In genomic region chr7:138004936-138005335, GRCh38 we compare ENCODE assay signal across 15 cellular contexts. TPM values are rescaled to one million over a fixed set of nuclear protein-coding genes. Genes with fewer than 3 reads are reported as not detected.
DNase-seq lines count a peak whose midpoint lies in the region; ATAC-seq, FAIRE-seq and TF ChIP-seq lines count a peak whose summit lies in the region.
"Had no signal": no experiment of that assay in that cellular context is flagged by ENCODE, and none has a peak within 500 bp of the region (broad histone marks: within the 10 kb centered on the region; RNA-seq: fewer than 3 reads in every experiment).

No MANE protein-coding gene starts in this region.

- peaks cover 0 to 5% (median 0%) of the 10 kb centered on the region in 5 donors for H3K27me3 Mint-ChIP-seq in naive thymus-derived CD4-positive, alpha-beta T cell
- peaks cover 3% of the 10 kb centered on the region for H3K27me3 Mint-ChIP-seq in CD8-positive, alpha-beta T cell (ENCODE audit: low read depth)
- peaks cover 7% of the 10 kb centered on the region for H3K27me3 Mint-ChIP-seq in stimulated activated naive CD8-positive, alpha-beta T cell treated with anti-CD3 and anti-CD28 coated beads, Interleukin-15, amount 100 ng/mL, for 72 hours
- H3K27me3 Mint-ChIP-seq: IgD-negative memory B cell had no signal

- H3K9me1 ChIP-seq in K562 (ENCODE audit: control insufficient read depth, insufficient read depth, low read length), result peaks cover 5% of the 10 kb centered on the region

- no peaks in the 10 kb centered on the region for H3K27me3 ChIP-seq in OCI-LY3 (ENCODE audit: low read depth, low read length)
- H3K27me3 ChIP-seq in K562 (ENCODE audit: control insufficient read depth in 2 of 2, insufficient read depth in 2 of 2, low read length in 2 of 2), result no peaks in the 10 kb centered on the region
- no peaks in the 10 kb centered on the region for H3K27me3 ChIP-seq in naive thymus-derived CD4-positive, alpha-beta T cell (ENCODE audit: control insufficient read depth in 2 of 2, insufficient read depth in 2 of 2, low read length in 2 of 2)
- H3K27me3 ChIP-seq in CD8-positive, alpha-beta T cell (ENCODE audit: insufficient read depth, low read length), result no peaks in the 10 kb centered on the region

- H3K36me3 Mint-ChIP-seq in naive thymus-derived CD4-positive, alpha-beta T cell, result no peaks in the 10 kb centered on the region
- peaks cover 9% of the 10 kb centered on the region for H3K36me3 Mint-ChIP-seq in CD8-positive, alpha-beta T cell
- H3K36me3 Mint-ChIP-seq: CD14-positive monocyte, IgD-negative memory B cell had no signal

- POLR2A ChIA-PET in K562 (lab: Yijun Ruan, JAX), result no interaction called here
- POLR2A ChIA-PET in naive thymus-derived CD4-positive, alpha-beta T cell (lab: Charles Lee), result interaction anchor here (0.8 kb wide), 1 partner anchor 80 kb away, joined by 3 read pairs; no protein-coding TSS in a partner anchor
- POLR2A ChIA-PET in CD8-positive, alpha-beta T cell (lab: Charles Lee), result interaction anchor here (0.6 kb wide), 1 partner anchor 21 kb away, joined by 3 read pairs; no protein-coding TSS in a partner anchor

- no peak overlapping the region for H3K4me3 Mint-ChIP-seq in naive thymus-derived CD4-positive, alpha-beta T cell
- H3K4me3 Mint-ChIP-seq in CD8-positive, alpha-beta T cell, result no peak overlapping the region
- no peak overlapping the region for H3K4me3 Mint-ChIP-seq in stimulated activated naive CD8-positive, alpha-beta T cell treated with anti-CD3 and anti-CD28 coated beads, Interleukin-15, amount 100 ng/mL, for 72 hours
- H3K4me3 Mint-ChIP-seq: CD14-positive monocyte, GM23338, H9 had no signal

- no peak for FAIRE-seq in K562 (lab: Jason Lieb, UNC)
- FAIRE-seq: GM18507 had no signal

- H3K4me1 ChIP-seq in OCI-LY3 (ENCODE audit: low read length) (peaks cover 26% of the 10 kb centered on the region), K562 (replicated peaks in 1 of 2; ENCODE audit: control insufficient read depth in 2 of 2, insufficient read depth in 2 of 2, low read length in 2 of 2) (peaks cover 9 to 10% of the 10 kb centered on the region in 2 experiments; a peak in 4 of 5 replicates)
- peaks cover 9 to 12% of the 10 kb centered on the region in 2 donors for H3K4me1 ChIP-seq in naive thymus-derived CD4-positive, alpha-beta T cell (ENCODE audit: control insufficient read depth in 2 of 2, insufficient read depth in 2 of 2, low read length in 2 of 2)
- H3K4me1 ChIP-seq in CD8-positive, alpha-beta T cell (ENCODE audit: insufficient read depth, low read length), result peaks cover 9% of the 10 kb centered on the region

- H3K79me2 ChIP-seq in OCI-LY3 (ENCODE audit: low read length) (peaks cover 20% of the 10 kb centered on the region), K562 (ENCODE audit: control insufficient read depth, insufficient read depth, low read length) (peaks cover 20% of the 10 kb centered on the region)

- no peak for TF ChIP-seq RAD21 in K562 (CRISPR knock-in tag; conservative IDR thresholded peaks at IDR 0.05 in 1 of 2, IDR thresholded peaks at IDR 0.05 in 1 of 2)

- H3K36me3 ChIP-seq in OCI-LY3 (replicated peaks; ENCODE audit: low read depth, low read length), result peaks cover 5% of the 10 kb centered on the region
- H3K36me3 ChIP-seq in K562 (ENCODE audit: control insufficient read depth, insufficient read depth, low read length), result no peaks in the 10 kb centered on the region
- H3K36me3 ChIP-seq in naive thymus-derived CD4-positive, alpha-beta T cell (ENCODE audit: control insufficient read depth in 2 of 3, insufficient read depth in 3 of 3, low read length in 3 of 3), result peaks cover 0 to 5% (median 0%) of the 10 kb centered on the region in 3 experiments
- H3K36me3 ChIP-seq in CD8-positive, alpha-beta T cell (ENCODE audit: insufficient read depth, low read length), result no peaks in the 10 kb centered on the region

- in situ Hi-C loops in K562 (cut with MboI), result loop anchor here (5.0 kb wide), 2 partner anchors 98 to 348 kb away; no protein-coding TSS in a partner anchor

- intact Hi-C loops in K562 (cut with micrococcal nuclease), result loop anchor here (5.0 to 10.0 kb wide), 2 partner anchors 250 to 732 kb away; no protein-coding TSS in a partner anchor
- intact Hi-C loops in naive thymus-derived CD4-positive, alpha-beta T cell (cut with micrococcal nuclease), result loop anchor here (5.0 to 10.0 kb wide), 3 partner anchors 83 to 1090 kb away; no protein-coding TSS in a partner anchor
- intact Hi-C loops in CD8-positive, alpha-beta T cell (cut with DNase I, micrococcal nuclease), result loop anchor here (2.0 to 10.0 kb wide), 8 partner anchors 68 to 1350 kb away; partner anchors contain the start of genes LUC7L2 (in 1 of the 2) and UBN2 (in 1 of the 2)

- no peak overlapping the region for H3K27ac ChIP-seq in OCI-LY3 (ENCODE audit: low read length)
- no peak overlapping the region for H3K27ac ChIP-seq in K562 (ENCODE audit: extremely low read depth, low read depth, low read length)
- H3K27ac ChIP-seq in naive thymus-derived CD4-positive, alpha-beta T cell (ENCODE audit: low read depth, low read length), result no peak overlapping the region
- no peak overlapping the region for H3K27ac ChIP-seq in CD8-positive, alpha-beta T cell (ENCODE audit: low read depth, low read length)
- H3K27ac ChIP-seq: 22Rv1 had no signal

- no peak overlapping the region for H3K4me2 ChIP-seq in OCI-LY3 (ENCODE audit: low read length)
- H3K4me2 ChIP-seq in K562 (ENCODE audit: insufficient read depth, low read length), result no peak overlapping the region
- H3K4me2 ChIP-seq: GM23338 had no signal

- 42% methylated on average over 4 of the region's 4 CpGs for WGBS in K562 (ENCODE audit: insufficient coverage, low coverage, missing lambda C conversion rate)

- H3K4me3 ChIP-seq in AG10803 (ENCODE audit: low read length) (no peak overlapping the region), OCI-LY3 (ENCODE audit: low read length) (no peak overlapping the region), K562 (no peak overlapping the region)
- H3K4me3 ChIP-seq in naive thymus-derived CD4-positive, alpha-beta T cell (ENCODE audit: low read length), result no peak overlapping the region
- H3K4me3 ChIP-seq in CD8-positive, alpha-beta T cell (ENCODE audit: low read depth, low read length), result no peak overlapping the region
- H3K4me3 ChIP-seq: GM23338 had no signal

- no peak for TF ChIP-seq POLR2A in K562 (conservative IDR thresholded peaks at IDR 0.05)

- TF ChIP-seq CTCF in AG10803 (conservative IDR thresholded peaks at IDR 0.05; ENCODE audit: low read length) (no peak), OCI-LY3 (IDR thresholded peaks at IDR 0.05; ENCODE audit: low read depth, low read length) (no peak), K562 (IDR thresholded peaks at IDR 0.05 in 2 of 3, conservative IDR thresholded peaks at IDR 0.05 in 1 of 3; ENCODE audit: insufficient read depth in 2 of 3, low read depth in 1 of 3, low read length in 3 of 3) (no peak)
- TF ChIP-seq CTCF in CD8-positive, alpha-beta T cell (IDR thresholded peaks at IDR 0.05), result no peak

- peaks cover 9 to 42% (median 33%) of the 10 kb centered on the region in 7 donors for H3K4me1 Mint-ChIP-seq in naive thymus-derived CD4-positive, alpha-beta T cell
- H3K4me1 Mint-ChIP-seq in CD8-positive, alpha-beta T cell (ENCODE audit: low read depth), result peaks cover 20% of the 10 kb centered on the region
- peaks cover 30% of the 10 kb centered on the region for H3K4me1 Mint-ChIP-seq in stimulated activated naive CD8-positive, alpha-beta T cell treated with anti-CD3 and anti-CD28 coated beads, Interleukin-15, amount 100 ng/mL, for 72 hours

- H3K9me3 ChIP-seq in OCI-LY3 (ENCODE audit: insufficient read depth, low read length), result no peaks in the 10 kb centered on the region
- H3K9me3 ChIP-seq in K562 (replicated peaks; ENCODE audit: control insufficient read depth, insufficient read depth, low read depth, low read length), result no peaks in the 10 kb centered on the region
- no peaks in the 10 kb centered on the region for H3K9me3 ChIP-seq in naive thymus-derived CD4-positive, alpha-beta T cell (ENCODE audit: control insufficient read depth in 2 of 3, low read length in 3 of 3)
- H3K9me3 ChIP-seq in CD8-positive, alpha-beta T cell (ENCODE audit: low read length), result no peaks in the 10 kb centered on the region

- TF ChIP-seq EP300 in K562 (IDR thresholded peaks at IDR 0.05; ENCODE audit: low read length), result no peak

- H3K9ac ChIP-seq in OCI-LY3 (ENCODE audit: low read length), result no peak overlapping the region
- no peak overlapping the region for H3K9ac ChIP-seq in K562 (ENCODE audit: insufficient read depth in 1 of 2, low read depth in 2 of 2, low read length in 2 of 2)

- H2AFZ ChIP-seq in OCI-LY3 (ENCODE audit: low read depth, low read length) (peak overlapping the region; percentile 29; the same call in 1 of the 2 replicates), K562 (ENCODE audit: low read depth, low read length) (peak overlapping the region; percentile 47)
- H2AFZ ChIP-seq: GM23338 had no signal

- H3K9me3 Mint-ChIP-seq in naive thymus-derived CD4-positive, alpha-beta T cell, result peaks cover 0 to 3% (median 0%) of the 10 kb centered on the region in 11 donors
- no peaks in the 10 kb centered on the region for H3K9me3 Mint-ChIP-seq in CD8-positive, alpha-beta T cell
- H3K9me3 Mint-ChIP-seq in stimulated activated naive CD8-positive, alpha-beta T cell treated with anti-CD3 and anti-CD28 coated beads, Interleukin-15, amount 100 ng/mL, for 72 hours, result no peaks in the 10 kb centered on the region
- H3K9me3 Mint-ChIP-seq: CD14-positive monocyte, GM23338, H9, IgD-negative memory B cell had no signal

- H4K20me1 ChIP-seq in OCI-LY3 (ENCODE audit: insufficient read depth, low read length), result peaks cover 4% of the 10 kb centered on the region; the same call in 1 of the 2 replicates
- no peaks in the 10 kb centered on the region for H4K20me1 ChIP-seq in K562 (replicated peaks; ENCODE audit: control insufficient read depth, insufficient read depth, low read length)

- CTCF ChIA-PET in K562 (lab: Yijun Ruan, JAX; ENCODE audit: low intra/inter-chr PET ratio), result no interaction called here
- CTCF ChIA-PET in naive thymus-derived CD4-positive, alpha-beta T cell (lab: Charles Lee), result interaction anchor here (1.9 to 7.1 kb wide), 3 partner anchors 10 to 102 kb away, joined by 8 to 198 read pairs (median 33); no protein-coding TSS in a partner anchor
- CTCF ChIA-PET in CD8-positive, alpha-beta T cell (lab: Charles Lee), result interaction anchor here (10.7 kb wide), 1 partner anchor 101 kb away, joined by 342 read pairs; no protein-coding TSS in a partner anchor

- ATAC-seq in K562 (no peak), HG03175 (IDR thresholded peaks at IDR 0.05; ENCODE audit: unreplicated experiment) (no peak)
- no peak for ATAC-seq in naive thymus-derived CD4-positive, alpha-beta T cell
- no peak for ATAC-seq in CD8-positive, alpha-beta T cell
- no peak for ATAC-seq in stimulated activated naive CD8-positive, alpha-beta T cell treated with anti-CD3 and anti-CD28 coated beads, Interleukin-15, amount 100 ng/mL, for 72 hours
- ATAC-seq: GM23338 had no signal

- DNase-seq in AG10803 (ENCODE audit: low read depth) (peak; percentile 32), K562 (ENCODE audit: extremely low read depth in 1 of 4, low spot score in 3 of 4) (no peak), 8988T (no peak)
- no peak for DNase-seq in naive thymus-derived CD4-positive, alpha-beta T cell
- no peak for DNase-seq in CD8-positive, alpha-beta T cell
- DNase-seq in stimulated activated naive CD8-positive, alpha-beta T cell treated with anti-CD3 and anti-CD28 coated beads, Interleukin-15, amount 100 ng/mL, for 72 hours, result no peak
- DNase-seq: DMS53, H9 had no signal

- no TSS peak for BruUV-seq in K562 (replicated peaks; lab: Mats Ljungman, UMichigan)

- H3K27ac Mint-ChIP-seq in naive thymus-derived CD4-positive, alpha-beta T cell, result peak overlapping the region in 5 of 9 donors; percentile 6 to 62 (median 26)
- no peak overlapping the region for H3K27ac Mint-ChIP-seq in CD8-positive, alpha-beta T cell
- H3K27ac Mint-ChIP-seq in stimulated activated naive CD8-positive, alpha-beta T cell treated with anti-CD3 and anti-CD28 coated beads, Interleukin-15, amount 100 ng/mL, for 72 hours, result peak overlapping the region in 1 of 2 donors; percentile 23
- H3K27ac Mint-ChIP-seq: CD14-positive monocyte, GM23338, H9 had no signal

RNA-seq across cellular contexts. Expression of gene CREB3L2, which starts 3.0 kb away (rescaled TPM):
- total RNA-seq in K562 (2011; cell fraction: chromatin; rRNA removed; ENCODE audit: low replicate concordance), result 58.2 and 65.5 TPM in 2 replicates
- 39.9 and 41.2 TPM in 2 replicates for total RNA-seq in K562 (2011; cell fraction: nucleolus; rRNA removed)
- total RNA-seq in K562 (2011; cell fraction: nucleoplasm; rRNA removed), result 52.9 and 82.7 TPM in 2 replicates
- total RNA-seq in K562 (2014; rRNA removed) (10.2 and 19.6 TPM in 2 replicates), K562 (2014; rRNA removed; fragmentation: Illumina TruSeq; extraction: Trizol) (13.8 and 15.2 TPM in 2 replicates), K562 (2015; rRNA removed; fragmentation: Illumina TruSeq; extraction: Trizol) (16.0 and 17.5 TPM in 2 replicates), K562 (2021) (44.7 and 45.6 TPM in 2 replicates)
- polyA plus RNA-seq in K562 (2011; rRNA removed) (17.1 and 37.9 TPM in 2 replicates), K562 (2014; fragmentation: Illumina TruSeq; extraction: Trizol) (26.9 and 27.4 TPM in 2 replicates), K562 (2014; fragmentation: Nextera tagmentation; extraction: Ambion mirVana) (1 to 10 TPM; 7.1 to 8.8 TPM), K562 (2014; rRNA removed) (15.8 and 18.7 TPM in 2 replicates)
- 15.4 and 27.7 TPM in 2 replicates for polyA plus RNA-seq in K562 (2011; cell fraction: cytosol; rRNA removed)
- 24.4 and 31.2 TPM in 2 replicates for polyA plus RNA-seq in K562 (2011; cell fraction: nucleus; rRNA removed)
- polyA plus RNA-seq in K562 (2012), result 20.5 and 29.6 TPM in 2 replicates
- 30.2 and 46.2 TPM in 2 replicates for polyA minus RNA-seq in K562 (2011; rRNA and poly(A)+ RNA removed)
- 19.4 and 34.7 TPM in 2 replicates for polyA minus RNA-seq in K562 (2011; cell fraction: cytosol; rRNA and poly(A)+ RNA removed)
- 24.1 and 55.8 TPM in 2 replicates for polyA minus RNA-seq in K562 (2011; cell fraction: nucleus; rRNA and poly(A)+ RNA removed)
- total RNA-seq in naive thymus-derived CD4-positive, alpha-beta T cell, result 10 to 100 TPM; 15.4 to 46.2 (median 19.6) TPM
- 1 to 10 TPM; 5.3 to 6.0 TPM for polyA plus RNA-seq in naive thymus-derived CD4-positive, alpha-beta T cell
- 10 to 100 TPM; 11.9 to 12.6 TPM for total RNA-seq in CD8-positive, alpha-beta T cell
